8 cellular contexts compared by ENCODE assay signal in genomic region chr4:119470021-119470736, GRCh38.
DNase-seq lines count a peak whose midpoint lies in the region; ATAC-seq and TF ChIP-seq lines count a peak whose summit lies in the region.
"Not testable (repeated sequence)": the region's sequence is repeated elsewhere in the genome, so short reads cannot be mapped to it uniquely, and the experiment has no call there.

No MANE protein-coding gene starts in this region.

- H3K9ac ChIP-seq in PC-3 (ENCODE audit: low read length); fibroblast of lung (ENCODE audit: insufficient read depth, low read length): not testable (repeated sequence)

- H3K4me2 ChIP-seq in PC-3 (ENCODE audit: low read length); fibroblast of lung (ENCODE audit: extremely low read depth, insufficient read depth, low read length): not testable (repeated sequence)

- not testable (repeated sequence) for H2AFZ ChIP-seq in PC-3 (ENCODE audit: low read length); fibroblast of lung (ENCODE audit: low read length)

- CTCF ChIA-PET in PC-3 (lab: Charles Lee) = not testable (repeated sequence)

- DNase-seq in PC-3 = peak; percentile 18
- not testable (repeated sequence) for DNase-seq in activated naive CD8-positive, alpha-beta T cell treated with anti-CD3 and anti-CD28 coated beads, Interleukin-2, amount 50 U/mL, for 24 hours; stimulated activated naive CD8-positive, alpha-beta T cell treated with anti-CD3 and anti-CD28 coated beads, Interleukin-15, Interleukin-2, amounts not matched to agents 100 U/mL and 50 U/mL, for 24 hours
- DNase-seq in fibroblast of lung (ENCODE audit: low read depth in 2 of 2) = peak; percentile 65 to 84

- H3K9me2 ChIP-seq in PC-3 (replicated peaks; ENCODE audit: low read length) = not testable (repeated sequence)

- TF ChIP-seq CTCF in PC-3 (conservative IDR thresholded peaks at IDR 0.05; ENCODE audit: low read depth, low read length); fibroblast of lung (conservative IDR thresholded peaks at IDR 0.05 in 1 of 2, IDR thresholded peaks at IDR 0.05 in 1 of 2; ENCODE audit: low read depth in 1 of 2, low read length in 2 of 2): not testable (repeated sequence)

- not testable (repeated sequence) for BruUV-seq in PC-3 (replicated peaks; lab: Mats Ljungman, UMichigan)

- H3K36me3 Mint-ChIP-seq in activated naive CD8-positive, alpha-beta T cell treated with anti-CD3 and anti-CD28 coated beads, Interleukin-2, amount 50 U/mL, for 24 hours (ENCODE audit: low read depth) = peaks cover 40% of the 10 kb centered on the region

- intact Hi-C loops in PC-3 (cut with micrococcal nuclease) = not testable (repeated sequence)

- H3K27me3 ChIP-seq in PC-3 (ENCODE audit: low read length); fibroblast of lung (ENCODE audit: control insufficient read depth, insufficient read depth, low read length): not testable (repeated sequence)

- H3F3A ChIP-seq in PC-3 (ENCODE audit: low read length, unreplicated experiment) = not testable (repeated sequence)

- POLR2A ChIA-PET in PC-3 (lab: Charles Lee; ENCODE audit: unreplicated experiment) = not testable (repeated sequence)

- not testable (repeated sequence) for H3K9me3 Mint-ChIP-seq in activated naive CD8-positive, alpha-beta T cell treated with anti-CD3 and anti-CD28 coated beads, Interleukin-2, amount 50 U/mL, for 24 hours

- ATAC-seq in GM18517 (IDR thresholded peaks at IDR 0.05; ENCODE audit: unreplicated experiment) (peak; percentile 49), GM21390 (IDR thresholded peaks at IDR 0.05; ENCODE audit: unreplicated experiment) (peak; percentile 79), HG02759 (IDR thresholded peaks at IDR 0.05; ENCODE audit: unreplicated experiment) (peak; percentile 59), HG03280 (IDR thresholded peaks at IDR 0.05; ENCODE audit: unreplicated experiment) (peak; percentile 66), PC-3 (peak; percentile 60)
- peak; percentile 83 for ATAC-seq in activated naive CD8-positive, alpha-beta T cell treated with anti-CD3 and anti-CD28 coated beads, Interleukin-2, amount 50 U/mL, for 24 hours
- ATAC-seq in stimulated activated naive CD8-positive, alpha-beta T cell treated with anti-CD3 and anti-CD28 coated beads, Interleukin-15, Interleukin-2, amounts not matched to agents 100 U/mL and 50 U/mL, for 24 hours = peak; percentile 76

- H4K20me1 ChIP-seq in PC-3 (ENCODE audit: low read length); fibroblast of lung (ENCODE audit: control insufficient read depth, extremely low read depth, insufficient read depth, low read length): not testable (repeated sequence)

- not testable (repeated sequence) for H3K4me3 Mint-ChIP-seq in activated naive CD8-positive, alpha-beta T cell treated with anti-CD3 and anti-CD28 coated beads, Interleukin-2, amount 50 U/mL, for 24 hours

- not testable (repeated sequence) for H3K79me2 ChIP-seq in PC-3 (ENCODE audit: low read length); fibroblast of lung (ENCODE audit: control insufficient read depth, insufficient read depth, low read length)

- H3K4me1 ChIP-seq in PC-3 (ENCODE audit: insufficient read depth, low read length); fibroblast of lung (ENCODE audit: control insufficient read depth, extremely low read depth, insufficient read depth, low read length): not testable (repeated sequence)

- H3K9me3 ChIP-seq in PC-3 (ENCODE audit: low read length); fibroblast of lung (ENCODE audit: control insufficient read depth, insufficient read depth, low read depth, low read length): not testable (repeated sequence)

- not testable (repeated sequence) for H3K4me1 Mint-ChIP-seq in activated naive CD8-positive, alpha-beta T cell treated with anti-CD3 and anti-CD28 coated beads, Interleukin-2, amount 50 U/mL, for 24 hours

- not testable (repeated sequence) for H3K4me3 ChIP-seq in PC-3 (ENCODE audit: low read length); fibroblast of lung (replicated peaks in 1 of 4; ENCODE audit: control extremely low read depth in 1 of 4, insufficient read depth in 1 of 4, low read depth in 3 of 4, low read length in 4 of 4)

- H3K27ac ChIP-seq in PC-3 (ENCODE audit: low read length); fibroblast of lung (ENCODE audit: insufficient read depth, low read length): not testable (repeated sequence)

- not testable (repeated sequence) for H3K36me3 ChIP-seq in PC-3 (ENCODE audit: low read depth, low read length); fibroblast of lung (ENCODE audit: control insufficient read depth, insufficient read depth, low read length)

- not testable (repeated sequence) for H3K27ac Mint-ChIP-seq in activated naive CD8-positive, alpha-beta T cell treated with anti-CD3 and anti-CD28 coated beads, Interleukin-2, amount 50 U/mL, for 24 hours

- H3K27me3 Mint-ChIP-seq in activated naive CD8-positive, alpha-beta T cell treated with anti-CD3 and anti-CD28 coated beads, Interleukin-2, amount 50 U/mL, for 24 hours = not testable (repeated sequence)
